9 cellular contexts compared by ENCODE assay signal in the genomic region with DNA sequence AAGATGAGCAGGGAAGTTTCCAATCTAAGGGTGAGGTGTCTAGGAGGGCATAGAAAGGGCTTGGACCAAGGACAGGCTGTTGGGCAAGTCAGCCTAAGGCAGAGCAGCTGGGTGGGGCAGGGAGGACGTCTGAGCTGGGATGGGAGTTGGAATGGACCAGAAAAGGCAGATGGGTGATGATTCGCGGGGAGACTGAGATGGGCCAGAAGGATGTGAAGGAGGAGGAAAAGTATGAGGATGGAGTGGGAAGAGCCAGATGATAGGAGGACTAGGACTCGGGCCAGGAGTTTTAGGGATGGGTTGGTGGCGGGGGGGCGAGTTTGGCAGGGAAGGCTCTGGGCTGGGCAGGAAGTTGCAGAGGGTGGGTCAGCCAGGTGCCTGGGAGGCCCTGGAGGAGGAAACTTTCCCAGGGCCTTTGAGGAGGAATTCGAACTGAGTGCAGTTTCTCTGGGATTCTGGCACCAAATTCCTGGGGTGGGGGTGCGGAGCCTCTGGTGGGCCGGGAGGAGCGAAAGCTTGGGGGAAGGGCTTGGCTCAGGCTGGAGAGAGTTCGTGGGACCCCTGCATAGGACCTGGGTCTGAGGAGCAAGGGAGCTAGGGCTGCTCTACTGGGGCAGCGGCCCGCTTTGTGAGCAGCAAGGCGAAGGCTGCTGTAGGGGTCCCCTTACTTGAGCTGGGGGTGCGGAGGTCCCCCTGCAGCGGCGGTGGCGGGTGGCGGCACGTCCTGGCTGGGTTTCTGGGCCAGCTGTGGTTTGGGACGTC. TPM values are rescaled to one million over a fixed set of nuclear protein-coding genes. Genes with fewer than 3 reads are reported as not detected.
DNase-seq lines count a peak whose midpoint lies in the region; ATAC-seq, FAIRE-seq and TF ChIP-seq lines count a peak whose summit lies in the region.
"Had no signal": no experiment of that assay in that cellular context is flagged by ENCODE, and none has a peak within 500 bp of the region (broad histone marks: within the 10 kb centered on the region; RNA-seq: fewer than 3 reads in every experiment).

No MANE protein-coding gene starts in this region.

- H3K23ac ChIP-seq in neuronal stem cell (ENCODE audit: low read depth, low read length, poor library complexity), result no peak overlapping the region

- FAIRE-seq in GM12891 (lab: Jason Lieb, UNC), result no peak

- H3K4me2 ChIP-seq in BLaER1, result peak overlapping the region; percentile 78
- H3K4me2 ChIP-seq in neuronal stem cell (ENCODE audit: insufficient read depth, low read length, poor library complexity, severe bottlenecking), result peak overlapping the region; percentile 69

- H3K36me3 ChIP-seq in BLaER1 (peaks cover 31% of the 10 kb centered on the region), RWPE2 (ENCODE audit: low read depth) (peaks cover 18% of the 10 kb centered on the region), neuronal stem cell (replicated peaks in 1 of 2; ENCODE audit: control insufficient read depth in 2 of 2, insufficient read depth in 2 of 2, low read length in 2 of 2) (peaks cover 10 to 30% of the 10 kb centered on the region in 2 donors)

- peak overlapping the region; percentile 39 for H2BK5ac ChIP-seq in neuronal stem cell (ENCODE audit: low read length)

- peak overlapping the region; percentile 94 for H3K18ac ChIP-seq in neuronal stem cell (ENCODE audit: low read length)

- H3K4me3 ChIP-seq in BLaER1, result peak overlapping the region; percentile 61
- H3K4me3 ChIP-seq in RWPE2 (ENCODE audit: severe bottlenecking), result peak overlapping the region; percentile 54
- H3K4me3 ChIP-seq in neuronal stem cell (ENCODE audit: low read length in 2 of 2), result peak overlapping the region in 1 of 2 donors; percentile 80

- H3K9ac ChIP-seq in BLaER1 (peak overlapping the region; percentile 73), neuronal stem cell (ENCODE audit: low read depth, low read length, poor library complexity) (peak overlapping the region; percentile 81)

- DNase-seq in RWPE2 (ENCODE audit: low spot score) (peak; percentile 80), glomerular visceral epithelial cell (ENCODE audit: extremely low spot score) (peak; percentile 47), neuronal stem cell (ENCODE audit: low spot score) (peak; percentile 54), DMS79 treated with DMSO at 0.1 percent for 48 hours (lab: John Stamatoyannopoulos, UW) (no peak), GM12891 (ENCODE audit: insufficient read length, low spot score) (no peak)
- DNase-seq in activated CD8-positive, alpha-beta memory T cell treated with anti-CD3 and anti-CD28 coated beads, Interleukin-2, amount 50 U/mL, for 48 hours, result no peak

- no peak for TF ChIP-seq POLR2A in GM12891 (IDR thresholded peaks at IDR 0.05; ENCODE audit: low read depth, low read length)

- H4K91ac ChIP-seq in neuronal stem cell (ENCODE audit: low read depth, low read length, poor library complexity), result no peak overlapping the region

- H3K79me1 ChIP-seq in neuronal stem cell (ENCODE audit: low read depth, low read length), result peaks cover 2% of the 10 kb centered on the region

- H3K27me3 ChIP-seq in BLaER1 (no peaks in the 10 kb centered on the region; the same call in none of the 2 replicates), RWPE2 (ENCODE audit: insufficient read depth, poor library complexity, severe bottlenecking) (no peaks in the 10 kb centered on the region), neuronal stem cell (ENCODE audit: control insufficient read depth in 3 of 3, insufficient read depth in 3 of 3, low read depth in 1 of 3, low read length in 3 of 3) (no peaks in the 10 kb centered on the region)
- H3K27me3 ChIP-seq: adrenal gland had no signal

- no CpG with 5 or more reads among the region's 21 CpGs for WGBS in neuronal stem cell (ENCODE audit: extremely low coverage in 2 of 2, insufficient read length in 2 of 2, insufficient replicate concordance in 1 of 2), 2 donors

- H3K14ac ChIP-seq in neuronal stem cell (ENCODE audit: low read length), result peak overlapping the region; percentile 21

- peak overlapping the region; percentile 28 for H2BK120ac ChIP-seq in neuronal stem cell (ENCODE audit: low read depth, low read length)

- H2AFZ ChIP-seq in neuronal stem cell (ENCODE audit: low read length), result no peak overlapping the region

- H4K8ac ChIP-seq in neuronal stem cell (ENCODE audit: low read depth, low read length), result no peak overlapping the region

- H2AK5ac ChIP-seq in neuronal stem cell (ENCODE audit: low read depth, low read length), result peak overlapping the region; percentile 56

- H3K9me3 ChIP-seq in BLaER1, result peaks cover 8% of the 10 kb centered on the region; the same call in 1 of the 2 replicates
- H3K9me3 ChIP-seq in RWPE2 (ENCODE audit: severe bottlenecking), result no peaks in the 10 kb centered on the region
- no peaks in the 10 kb centered on the region for H3K9me3 ChIP-seq in neuronal stem cell (replicated peaks in 1 of 2; ENCODE audit: control insufficient read depth in 2 of 2, insufficient read depth in 1 of 2, low read depth in 1 of 2, low read length in 2 of 2)
- H3K9me3 ChIP-seq: adrenal gland had no signal

- no peak for TF ChIP-seq CTCF in RWPE2 (IDR thresholded peaks at IDR 0.05; ENCODE audit: poor library complexity, severe bottlenecking)

- no peak overlapping the region for H3K4ac ChIP-seq in neuronal stem cell (ENCODE audit: low read length)

- peaks cover 51% of the 10 kb centered on the region for H3K4me1 ChIP-seq in BLaER1
- peaks cover 8% of the 10 kb centered on the region for H3K4me1 ChIP-seq in RWPE2 (ENCODE audit: insufficient read depth, poor library complexity, severe bottlenecking)
- peaks cover 0 to 11% of the 10 kb centered on the region in 2 donors for H3K4me1 ChIP-seq in neuronal stem cell (ENCODE audit: control insufficient read depth in 2 of 2, insufficient read depth in 1 of 2, low read depth in 1 of 2, low read length in 2 of 2)

- H3K27ac ChIP-seq in BLaER1 (peak overlapping the region; percentile 89), RWPE2 (ENCODE audit: poor library complexity, severe bottlenecking) (peak overlapping the region; percentile 91), neuronal stem cell (replicated peaks; ENCODE audit: low read length) (peak overlapping the region; percentile 68)

- H4K20me1 ChIP-seq in BLaER1, result peaks cover 1% of the 10 kb centered on the region

- H2BK12ac ChIP-seq in neuronal stem cell (ENCODE audit: low read length), result no peak overlapping the region

- peak; percentile 74 for ATAC-seq in RWPE2 (ENCODE audit: low read depth)
- ATAC-seq in GM18858 (IDR thresholded peaks at IDR 0.05; ENCODE audit: unreplicated experiment), result no peak

- H2BK15ac ChIP-seq in neuronal stem cell (ENCODE audit: low read length), result peak overlapping the region; percentile 81

TF ChIP-seq in GM12891, 5 proteins besides CTCF, POLR2A, EP300 and RAD21:
- TF ChIP-seq PAX5 (IDR thresholded peaks at IDR 0.05; ENCODE audit: insufficient read depth, low read length, severe bottlenecking) (no peak), TAF1 (IDR thresholded peaks at IDR 0.05; ENCODE audit: low read depth, low read length) (no peak), SPI1 (IDR thresholded peaks at IDR 0.05; ENCODE audit: low read depth, low read length) (no peak), POU2F2 (IDR thresholded peaks at IDR 0.05; ENCODE audit: low read depth, low read length) (no peak), POLR2AphosphoS5 (IDR thresholded peaks at IDR 0.05; ENCODE audit: low read depth, low read length) (no peak)

RNA-seq across cellular contexts. Expression of a gene that starts 8.7 kb away (rescaled TPM):
- polyA plus RNA-seq in neuronal stem cell (2013, experiment 1 of 2), result 75.3 TPM
- 72.6 TPM for polyA plus RNA-seq in neuronal stem cell (2013, experiment 2 of 2)
- 294 TPM for polyA plus RNA-seq in GM12891 (2012; ENCODE audit: low read depth, missing spikeins)

RNA-seq across cellular contexts. Expression of a gene that starts 12.5 kb away (rescaled TPM):
- 48.0 TPM for polyA plus RNA-seq in neuronal stem cell (2013, experiment 1 of 2)
- 47.8 TPM for polyA plus RNA-seq in neuronal stem cell (2013, experiment 2 of 2)
- polyA plus RNA-seq in GM12891 (2012; ENCODE audit: low read depth, missing spikeins), result 47.2 TPM

RNA-seq across cellular contexts. Expression of a gene that starts 46.1 kb away (rescaled TPM):
- polyA plus RNA-seq in neuronal stem cell (2013, experiment 1 of 2), result 3.6 TPM
- 4.0 TPM for polyA plus RNA-seq in neuronal stem cell (2013, experiment 2 of 2)
- polyA plus RNA-seq in GM12891 (2012; ENCODE audit: low read depth, missing spikeins), result 1.1 TPM

RNA-seq across cellular contexts. Expression of a gene that starts 56.2 kb away (rescaled TPM):
- 0.25 TPM for polyA plus RNA-seq in neuronal stem cell (2013, experiment 1 of 2)
- polyA plus RNA-seq in neuronal stem cell (2013, experiment 2 of 2), result 0.24 TPM
- 38.2 TPM for polyA plus RNA-seq in GM12891 (2012; ENCODE audit: low read depth, missing spikeins)

Comparison
In these comparisons a context has a peak if more than half of its experiments do, and no peak if none do; other contexts are left out.
1. DNase-seq: peak in RWPE2 (single experiment), glomerular visceral epithelial cell (single experiment) and neuronal stem cell (single experiment); none in activated CD8-positive, alpha-beta memory T cell treated with anti-CD3 and anti-CD28 coated beads, Interleukin-2, amount 50 U/mL, for 48 hours (single experiment), DMS79 treated with DMSO at 0.1 percent for 48 hours (single experiment) and GM12891 (single experiment).
2. Peak in every context shown above with its lines, with median percentiles within 50 percentile points of each other: H3K27ac ChIP-seq.